12 cellular contexts compared by ENCODE assay signal in genomic region chr17:37546242-37546641, GRCh38. TPM values are rescaled to one million over a fixed set of nuclear protein-coding genes. Genes with fewer than 3 reads are reported as not detected.
DNase-seq lines count a peak whose midpoint lies in the region; ATAC-seq and TF ChIP-seq lines count a peak whose summit lies in the region.
"Had no signal": no experiment of that assay in that cellular context is flagged by ENCODE, and none has a peak within 500 bp of the region (broad histone marks: within the 10 kb centered on the region; RNA-seq: fewer than 3 reads in every experiment).

No MANE protein-coding gene starts in this region.

- H3K4me3 Mint-ChIP-seq in natural killer cell, result no peak overlapping the region
- H3K4me3 Mint-ChIP-seq in natural killer cell treated with Interleukin-12 subunit alpha and Interleukin-12 subunit beta and Interleukin-15 and Interleukin-18, amount 100 ng/mL, for 72 hours, result no peak overlapping the region
- H3K4me3 Mint-ChIP-seq in osteocyte (ENCODE audit: unreplicated experiment), result no peak overlapping the region
- H3K4me3 Mint-ChIP-seq in stimulated activated memory B cell treated with anti-CD40 and anti-IgM and Interleukin-4, amounts not matched to agents 10 μg/mL and 1 μg/mL and 100 μg/mL, for 72 hours, result no peak overlapping the region
- no peak overlapping the region for H3K4me3 Mint-ChIP-seq in endothelial cell (ENCODE audit: unreplicated experiment)

- peaks cover 26 to 32% of the 10 kb centered on the region in 2 donors for H3K4me1 Mint-ChIP-seq in natural killer cell
- peaks cover 20 to 23% of the 10 kb centered on the region in 2 donors for H3K4me1 Mint-ChIP-seq in natural killer cell treated with Interleukin-12 subunit alpha and Interleukin-12 subunit beta and Interleukin-15 and Interleukin-18, amount 100 ng/mL, for 72 hours (ENCODE audit: low read depth in 2 of 2)
- H3K4me1 Mint-ChIP-seq in osteocyte (ENCODE audit: unreplicated experiment), result peaks cover 32% of the 10 kb centered on the region
- H3K4me1 Mint-ChIP-seq in stimulated activated memory B cell treated with anti-CD40 and anti-IgM and Interleukin-4, amounts not matched to agents 10 μg/mL and 1 μg/mL and 100 μg/mL, for 72 hours, result peaks cover 22% of the 10 kb centered on the region
- H3K4me1 Mint-ChIP-seq in endothelial cell (ENCODE audit: unreplicated experiment), result peaks cover 12% of the 10 kb centered on the region

- H3K27me3 ChIP-seq in adipocyte (replicated peaks; ENCODE audit: control insufficient read depth, insufficient read depth, low read length), result no peaks in the 10 kb centered on the region

- H3K27ac Mint-ChIP-seq in natural killer cell (peak overlapping the region; percentile 37 to 67), osteocyte (ENCODE audit: unreplicated experiment) (peak overlapping the region; percentile 55), endothelial cell (ENCODE audit: unreplicated experiment) (no peak overlapping the region)
- H3K27ac Mint-ChIP-seq in natural killer cell treated with Interleukin-12 subunit alpha and Interleukin-12 subunit beta and Interleukin-15 and Interleukin-18, amount 100 ng/mL, for 72 hours, result no peak overlapping the region
- no peak overlapping the region for H3K27ac Mint-ChIP-seq in stimulated activated memory B cell treated with anti-CD40 and anti-IgM and Interleukin-4, amounts not matched to agents 10 μg/mL and 1 μg/mL and 100 μg/mL, for 72 hours

- no peaks in the 10 kb centered on the region for H3K27me3 Mint-ChIP-seq in natural killer cell (ENCODE audit: low read depth in 2 of 2)
- no peaks in the 10 kb centered on the region for H3K27me3 Mint-ChIP-seq in natural killer cell treated with Interleukin-12 subunit alpha and Interleukin-12 subunit beta and Interleukin-15 and Interleukin-18, amount 100 ng/mL, for 72 hours
- no peaks in the 10 kb centered on the region for H3K27me3 Mint-ChIP-seq in osteocyte (ENCODE audit: unreplicated experiment)
- H3K27me3 Mint-ChIP-seq in stimulated activated memory B cell treated with anti-CD40 and anti-IgM and Interleukin-4, amounts not matched to agents 10 μg/mL and 1 μg/mL and 100 μg/mL, for 72 hours, result no peaks in the 10 kb centered on the region
- H3K27me3 Mint-ChIP-seq in endothelial cell (ENCODE audit: unreplicated experiment), result no peaks in the 10 kb centered on the region

- H3K4me3 ChIP-seq in adipocyte (ENCODE audit: low read length), result no peak overlapping the region
- no peak overlapping the region for H3K4me3 ChIP-seq in fibroblast of the aortic adventitia (ENCODE audit: low read depth, low read length)

- no peaks in the 10 kb centered on the region for H3K9me3 Mint-ChIP-seq in natural killer cell
- H3K9me3 Mint-ChIP-seq in natural killer cell treated with Interleukin-12 subunit alpha and Interleukin-12 subunit beta and Interleukin-15 and Interleukin-18, amount 100 ng/mL, for 72 hours, result no peaks in the 10 kb centered on the region
- H3K9me3 Mint-ChIP-seq in osteocyte (ENCODE audit: unreplicated experiment), result no peaks in the 10 kb centered on the region
- H3K9me3 Mint-ChIP-seq in stimulated activated memory B cell treated with anti-CD40 and anti-IgM and Interleukin-4, amounts not matched to agents 10 μg/mL and 1 μg/mL and 100 μg/mL, for 72 hours, result no peaks in the 10 kb centered on the region
- no peaks in the 10 kb centered on the region for H3K9me3 Mint-ChIP-seq in endothelial cell (ENCODE audit: unreplicated experiment)

- H3K36me3 Mint-ChIP-seq in natural killer cell, result peaks cover under 1% of the 10 kb centered on the region
- H3K36me3 Mint-ChIP-seq in natural killer cell treated with Interleukin-12 subunit alpha and Interleukin-12 subunit beta and Interleukin-15 and Interleukin-18, amount 100 ng/mL, for 72 hours, result peaks cover 18% of the 10 kb centered on the region
- peaks cover 24% of the 10 kb centered on the region for H3K36me3 Mint-ChIP-seq in osteocyte (ENCODE audit: unreplicated experiment)
- H3K36me3 Mint-ChIP-seq in stimulated activated memory B cell treated with anti-CD40 and anti-IgM and Interleukin-4, amounts not matched to agents 10 μg/mL and 1 μg/mL and 100 μg/mL, for 72 hours, result peaks cover 18% of the 10 kb centered on the region
- H3K36me3 Mint-ChIP-seq in endothelial cell (ENCODE audit: low read depth, unreplicated experiment), result peaks cover 8% of the 10 kb centered on the region

- intact Hi-C loops in natural killer cell (cut with micrococcal nuclease), result loop anchor here (5.0 kb wide), 1 partner anchor 61 kb away; the partner anchor contains the start of gene SYNRG

- no peaks in the 10 kb centered on the region for H3K9me3 ChIP-seq in adipocyte (ENCODE audit: control insufficient read depth, low read length)

- no peak for ATAC-seq in natural killer cell
- ATAC-seq in natural killer cell treated with Interleukin-12 subunit alpha and Interleukin-12 subunit beta and Interleukin-15 and Interleukin-18, amount 100 ng/mL, for 72 hours, result no peak
- no peak for ATAC-seq in GM18517 (IDR thresholded peaks at IDR 0.05; ENCODE audit: unreplicated experiment)
- ATAC-seq in stimulated activated memory B cell treated with anti-CD40 and anti-IgM and Interleukin-4, amounts not matched to agents 10 μg/mL and 1 μg/mL and 100 μg/mL, for 72 hours, result no peak
- ATAC-seq: PC-3 had no signal

- DNase-seq in natural killer cell (no peak), adipocyte (ENCODE audit: low read depth) (peak; percentile 55), fibroblast of the aortic adventitia (ENCODE audit: low read depth) (peak; percentile 20), osteocyte (ENCODE audit: extremely low spot score, unreplicated experiment) (no peak), endothelial cell (ENCODE audit: low spot score) (no peak)
- no peak for DNase-seq in natural killer cell treated with Interleukin-12 subunit alpha and Interleukin-12 subunit beta and Interleukin-15 and Interleukin-18, amount 100 ng/mL, for 72 hours (ENCODE audit: low spot score)
- DNase-seq: DMS79 treated with DMSO at 0.1 percent for 48 hours, NCI-H1436 treated with DMSO at 0.1 percent for 48 hours, NCI-H345, PC-3 had no signal

- TF ChIP-seq CTCF in natural killer cell (IDR thresholded peaks at IDR 0.05) (no peak), fibroblast of the aortic adventitia (IDR thresholded peaks at IDR 0.05; ENCODE audit: insufficient read depth, low read length) (no peak), osteocyte (IDR thresholded peaks at IDR 0.05) (no peak), endothelial cell (IDR thresholded peaks at IDR 0.05; ENCODE audit: unreplicated experiment) (no peak)

- peaks cover 14% of the 10 kb centered on the region for H3K36me3 ChIP-seq in adipocyte (ENCODE audit: control insufficient read depth, insufficient read depth, low read length, severe bottlenecking)

- H3K4me1 ChIP-seq in adipocyte (ENCODE audit: control insufficient read depth, insufficient read depth, low read length), result peaks cover 39% of the 10 kb centered on the region

- H3K9ac ChIP-seq in adipocyte (ENCODE audit: low read length), result no peak overlapping the region

RNA-seq across cellular contexts. Expression of gene DUSP14, which starts 56.6 kb away (rescaled TPM):
- total RNA-seq in natural killer cell, result 1 to 10 TPM; 5.0 to 9.1 (median 5.3) TPM
- 10 to 100 TPM in 1 of 2 donors, 1 to 10 TPM in 1; 8.2 to 10.2 TPM for total RNA-seq in natural killer cell treated with Interleukin-12 subunit alpha and Interleukin-12 subunit beta and Interleukin-15 and Interleukin-18, amount 100 ng/mL, for 72 hours
- 14.5 and 52.8 TPM in 2 replicates for total RNA-seq in fibroblast of the aortic adventitia (ENCODE audit: low replicate concordance)
- total RNA-seq in osteocyte, result 34.4 and 35.7 TPM in 2 replicates
- total RNA-seq in endothelial cell (ENCODE audit: unreplicated experiment), result 23.0 TPM

Comparison
In these comparisons a context has a peak if more than half of its experiments do, and no peak if none do; other contexts are left out.
1. H3K27ac Mint-ChIP-seq: peak in natural killer cell (2 of 2) and osteocyte (single experiment); none in natural killer cell treated with Interleukin-12 subunit alpha and Interleukin-12 subunit beta and Interleukin-15 and Interleukin-18, amount 100 ng/mL, for 72 hours (0 of 2), stimulated activated memory B cell treated with anti-CD40 and anti-IgM and Interleukin-4, amounts not matched to agents 10 μg/mL and 1 μg/mL and 100 μg/mL, for 72 hours (single experiment) and endothelial cell (single experiment).
2. DNase-seq: peak in adipocyte (single experiment) and fibroblast of the aortic adventitia (single experiment); none in natural killer cell (single experiment), natural killer cell treated with Interleukin-12 subunit alpha and Interleukin-12 subunit beta and Interleukin-15 and Interleukin-18, amount 100 ng/mL, for 72 hours (single experiment), osteocyte (single experiment) and endothelial cell (single experiment).